In the genomic region with DNA sequence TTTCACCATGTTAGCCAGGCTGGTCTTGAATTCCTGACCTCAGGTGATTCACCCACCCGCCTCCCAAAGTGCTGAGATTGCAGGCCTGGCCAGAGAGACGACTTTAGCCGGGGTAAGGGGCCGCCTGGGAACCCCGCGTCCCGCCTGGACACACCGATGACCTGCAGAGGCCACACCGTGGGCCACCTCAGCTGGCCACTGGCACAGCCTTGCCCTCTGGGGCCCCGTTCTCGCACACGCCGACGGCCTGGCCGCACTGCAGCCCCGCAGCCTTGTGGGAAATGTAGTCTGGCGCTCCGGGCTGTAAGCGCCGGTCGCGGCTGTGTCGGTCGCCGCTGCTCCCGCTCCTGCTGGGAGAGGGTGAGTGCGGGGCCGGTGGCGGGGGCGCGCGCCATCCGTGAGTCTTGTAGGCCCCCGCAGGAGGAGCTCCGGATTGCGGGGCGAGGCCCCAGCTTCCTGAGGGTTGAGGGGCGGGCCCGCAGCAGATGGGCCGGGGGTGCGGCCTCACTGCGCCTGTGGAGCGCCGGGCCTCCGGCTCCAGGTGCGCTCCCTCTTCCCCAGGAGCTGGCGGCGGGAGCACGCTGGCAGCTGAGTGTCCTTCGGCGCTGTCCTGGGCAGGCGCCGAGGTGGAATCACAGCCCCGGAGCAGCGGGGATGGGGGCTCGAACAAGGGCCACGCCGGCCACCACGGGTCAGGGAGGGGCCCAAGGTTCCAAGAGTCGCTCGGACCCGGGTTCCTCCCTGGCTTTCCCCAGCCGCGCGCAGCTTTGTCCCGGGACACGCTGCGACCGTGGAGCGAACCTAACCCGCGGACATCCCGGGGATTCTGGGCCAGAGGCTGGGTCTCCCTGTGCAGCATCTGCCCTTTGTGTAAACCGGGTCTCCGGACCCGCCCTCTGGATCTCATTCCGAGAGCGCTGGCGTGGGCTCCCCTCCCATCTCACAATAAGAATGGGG, we compare ENCODE assay signal across 8 cellular contexts. TPM values are rescaled to one million over a fixed set of nuclear protein-coding genes. Genes with fewer than 3 reads are reported as not detected.
DNase-seq lines count a peak whose midpoint lies in the region; ATAC-seq, FAIRE-seq and TF ChIP-seq lines count a peak whose summit lies in the region.

A gene (plus strand): TSS at position 299 of the 957 bp plus-strand sequence. CDS start 35,401 bp downstream, outside the sequence.

- H3K9me3 ChIP-seq in small intestine (ENCODE audit: control insufficient read depth, low read depth): no peaks in the 10 kb centered on the region

- H3K36me3 ChIP-seq in kidney epithelial cell (ENCODE audit: control insufficient read depth, insufficient read depth, low read length): no peaks in the 10 kb centered on the region
- no peaks in the 10 kb centered on the region for H3K36me3 ChIP-seq in small intestine (ENCODE audit: control insufficient read depth in 2 of 2, insufficient read depth in 2 of 2, low read length in 2 of 2)

- TF ChIP-seq CTCF in VCaP (conservative IDR thresholded peaks at IDR 0.05): no peak
- no peak for TF ChIP-seq CTCF in choroid plexus epithelial cell (conservative IDR thresholded peaks at IDR 0.05; ENCODE audit: low read depth, low read length)
- TF ChIP-seq CTCF in kidney epithelial cell (IDR thresholded peaks at IDR 0.05; ENCODE audit: insufficient read depth, low read length, poor library complexity, severe bottlenecking): no peak

- H3K4me3 ChIP-seq in choroid plexus epithelial cell (ENCODE audit: low read depth, low read length) (peak within 1 kb of the TSS; percentile 82), kidney epithelial cell (ENCODE audit: low read depth, low read length) (peak within 1 kb of the TSS; percentile 77), small intestine (ENCODE audit: low read depth in 1 of 2, low read length in 2 of 2) (peak within 1 kb of the TSS; percentile 80 to 96)

- DNase-seq in COR-L47 (lab: John Stamatoyannopoulos, UW) (peak; percentile 2), HuH-7.5 (ENCODE audit: low spot score) (peak; percentile 55), choroid plexus epithelial cell (ENCODE audit: low read depth) (peak; percentile 57), kidney epithelial cell (ENCODE audit: low read depth) (no peak), small intestine (peak; percentile 62)
- no peak for DNase-seq in effector CD8-positive, alpha-beta T cell (lab: John Stamatoyannopoulos, UW)

- FAIRE-seq in small intestine (lab: Jason Lieb, UNC): no peak

- H3K27ac ChIP-seq in VCaP: peak within 1 kb of the TSS; percentile 78
- H3K27ac ChIP-seq in small intestine (ENCODE audit: low read depth in 1 of 2, low read length in 1 of 2): peak within 1 kb of the TSS; percentile 30 to 39

- WGBS in small intestine, 3 donors: 2 to 6% (median 3%) methylated on average over 70 to 79 of the region's 79 CpGs

- H3K27me3 ChIP-seq in kidney epithelial cell (ENCODE audit: control insufficient read depth, insufficient read depth, low read length): no peaks in the 10 kb centered on the region
- H3K27me3 ChIP-seq in small intestine (ENCODE audit: control insufficient read depth in 2 of 2, insufficient read depth in 2 of 2, low read length in 2 of 2): no peaks in the 10 kb centered on the region

- no peaks in the 10 kb centered on the region for H3K4me1 ChIP-seq in small intestine (ENCODE audit: control insufficient read depth in 2 of 2, insufficient read depth in 1 of 2, low read depth in 1 of 2, low read length in 1 of 2)

- ATAC-seq in HG02623 (IDR thresholded peaks at IDR 0.05; ENCODE audit: unreplicated experiment): no peak

RNA-seq across cellular contexts. Expression of the gene that starts here (rescaled TPM):
- total RNA-seq in kidney epithelial cell: 1.3 and 2.9 TPM in 2 replicates
- polyA plus RNA-seq in small intestine: under 1 TPM; 0.22 to 0.70 (median 0.27) TPM

Comparison
In these comparisons a context has a peak if more than half of its experiments do, and no peak if none do; other contexts are left out.
1. Peak in DNase-seq, H3K4me3 ChIP-seq and H3K27ac ChIP-seq in small intestine; RNA of the gene not detected or under 1 TPM.
2. DNase-seq: peak in COR-L47 (single experiment), HuH-7.5 (single experiment) and choroid plexus epithelial cell (single experiment); none in kidney epithelial cell (single experiment) and effector CD8-positive, alpha-beta T cell (single experiment).
3. Peak in every context shown above with its lines, with median percentiles within 50 percentile points of each other: H3K4me3 ChIP-seq.